ENCODE assay signal across 10 cellular contexts in the genomic region with DNA sequence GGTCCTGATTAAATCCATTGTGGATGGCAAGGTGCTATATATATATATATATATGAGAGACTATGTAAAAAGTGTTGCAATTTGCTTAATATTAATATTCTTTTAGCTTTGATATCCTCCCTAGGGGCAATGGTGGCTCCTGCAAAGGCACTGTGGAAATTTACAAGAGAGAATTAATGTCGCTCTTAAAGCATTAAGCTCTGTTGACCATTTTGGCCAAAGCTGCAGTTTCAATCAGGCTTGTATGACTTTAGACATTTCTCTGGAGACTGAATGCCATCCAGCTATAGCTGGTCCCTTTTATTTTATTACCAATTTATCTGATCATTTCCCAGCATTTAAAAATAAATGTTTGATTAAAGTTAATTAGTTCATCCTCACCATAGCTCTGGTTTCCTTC.
DNase-seq lines count a peak whose midpoint lies in the region; ATAC-seq and TF ChIP-seq lines count a peak whose summit lies in the region.
"Had no signal": no experiment of that assay in that cellular context is flagged by ENCODE, and none has a peak within 500 bp of the region (broad histone marks: within the 10 kb centered on the region; RNA-seq: fewer than 3 reads in every experiment).

No MANE protein-coding gene starts in this region.

- H3K4me3 ChIP-seq in BLaER1: peak overlapping the region; percentile 58
- H3K4me3 ChIP-seq in GM23338: no peak overlapping the region

- no peaks in the 10 kb centered on the region for H3K9me3 ChIP-seq in BLaER1

- peaks cover 100% of the 10 kb centered on the region for H3K79me2 ChIP-seq in GM23338 (replicated peaks; ENCODE audit: insufficient read depth)

- no peaks in the 10 kb centered on the region for H3K36me3 Mint-ChIP-seq in GM23338 (ENCODE audit: low read depth)
- H3K36me3 Mint-ChIP-seq in neural crest cell (ENCODE audit: low read depth): no peaks in the 10 kb centered on the region

- H3K27me3 ChIP-seq in BLaER1 (no peaks in the 10 kb centered on the region), GM23338 (ENCODE audit: insufficient read depth) (no peaks in the 10 kb centered on the region)

- no peaks in the 10 kb centered on the region for H3K9me2 ChIP-seq in GM23338 (ENCODE audit: insufficient read depth)

- H3K27ac Mint-ChIP-seq in GM23338: no peak overlapping the region
- peak overlapping the region; percentile 90 for H3K27ac Mint-ChIP-seq in neural crest cell (ENCODE audit: unreplicated experiment)

- H3K36me3 ChIP-seq in BLaER1: no peaks in the 10 kb centered on the region; the same call in 1 of the 2 replicates
- H3K36me3 ChIP-seq in GM23338 (ENCODE audit: insufficient read depth): no peaks in the 10 kb centered on the region

- H4K20me1 ChIP-seq in BLaER1: peaks cover 100% of the 10 kb centered on the region
- H4K20me1 ChIP-seq in GM23338 (replicated peaks; ENCODE audit: insufficient read depth): peaks cover 98% of the 10 kb centered on the region

- peaks cover 29% of the 10 kb centered on the region for H3K27me3 Mint-ChIP-seq in GM23338 (ENCODE audit: insufficient read depth, low read depth, poor library complexity)
- no peaks in the 10 kb centered on the region for H3K27me3 Mint-ChIP-seq in neural crest cell (ENCODE audit: low read depth)

- ATAC-seq in GM23338 (no peak), HG02642 (IDR thresholded peaks at IDR 0.05; ENCODE audit: poor library complexity, unreplicated experiment) (no peak), HG02938 (IDR thresholded peaks at IDR 0.05; ENCODE audit: unreplicated experiment) (no peak)

- peak overlapping the region; percentile 94 for H3K4me2 ChIP-seq in BLaER1
- H3K4me2 ChIP-seq in GM23338: peak overlapping the region; percentile 55

- H3K27ac ChIP-seq in BLaER1 (peak overlapping the region; percentile 76), GM23338 (ENCODE audit: low read depth) (no peak overlapping the region), caudate nucleus (ENCODE audit: low read depth, low read length) (peak overlapping the region; percentile 73)

- DNase-seq in GM23338 (ENCODE audit: low spot score): no peak
- peak in 1 of 61 donors; percentile 40 for DNase-seq in caudate nucleus (lab: John Stamatoyannopoulos, UW)
- no peak for DNase-seq in neural crest cell (ENCODE audit: low read depth, low spot score)
- no peak for DNase-seq in RKO (ENCODE audit: low spot score)
- no peak for DNase-seq in HT-29 (ENCODE audit: low spot score)
- DNase-seq: activated CD8-positive, alpha-beta memory T cell treated with anti-CD3 and anti-CD28 coated beads, Interleukin-2, amount 50 U/mL, for 48 hours; central memory CD4-positive, alpha-beta T cell had no signal

- H3K9ac ChIP-seq in BLaER1: peak overlapping the region; percentile 72; the same call in 1 of the 2 replicates

- H3F3A ChIP-seq in GM23338 (replicated peaks; ENCODE audit: low read depth): peaks cover 5% of the 10 kb centered on the region; the same call in 1 of the 2 replicates

- H3K9me3 Mint-ChIP-seq in GM23338: no peaks in the 10 kb centered on the region; the same call in 2 of the 3 replicates
- no peaks in the 10 kb centered on the region for H3K9me3 Mint-ChIP-seq in neural crest cell

- H3K4me3 Mint-ChIP-seq in GM23338: no peak overlapping the region; the same call in 1 of the 3 replicates
- peak overlapping the region; percentile 82 for H3K4me3 Mint-ChIP-seq in neural crest cell

- no peak overlapping the region for H2AFZ ChIP-seq in GM23338

- H3K4me1 ChIP-seq in BLaER1 (peaks cover 91% of the 10 kb centered on the region), GM23338 (ENCODE audit: insufficient read depth) (peaks cover 100% of the 10 kb centered on the region)

- TF ChIP-seq CTCF in GM23338 (conservative IDR thresholded peaks at IDR 0.05; ENCODE audit: low read depth in 2 of 2) (no peak), neural crest cell (conservative IDR thresholded peaks at IDR 0.05) (no peak)

- H3K4me1 Mint-ChIP-seq in GM23338: peaks cover 94% of the 10 kb centered on the region
- peaks cover 73% of the 10 kb centered on the region for H3K4me1 Mint-ChIP-seq in neural crest cell

TF ChIP-seq in GM23338, 12 proteins besides CTCF, POLR2A, EP300 and RAD21 (continues in another document):
- TF ChIP-seq POLR2AphosphoS5 (IDR thresholded peaks at IDR 0.05; ENCODE audit: low read depth) (no peak), ETS1 (IDR thresholded peaks at IDR 0.05) (no peak), JUNB (IDR thresholded peaks at IDR 0.05; ENCODE audit: unreplicated experiment) (no peak), ZNF331 (CRISPR knock-in tag; IDR thresholded peaks at IDR 0.05; ENCODE audit: low read depth) (no peak), EZH2 (IDR thresholded peaks at IDR 0.05; ENCODE audit: low read depth, unreplicated experiment) (no peak), CREB1 (CRISPR knock-in tag; IDR thresholded peaks at IDR 0.05; ENCODE audit: low read depth) (no peak), EZH2phosphoT487 (IDR thresholded peaks at IDR 0.05; ENCODE audit: unreplicated experiment) (no peak), REST (IDR thresholded peaks at IDR 0.05; ENCODE audit: unreplicated experiment) (no peak), NANOG (IDR thresholded peaks at IDR 0.05; ENCODE audit: borderline replicate concordance) (no peak)
